ENCODE assay signal across 1 cellular context in the genomic region with DNA sequence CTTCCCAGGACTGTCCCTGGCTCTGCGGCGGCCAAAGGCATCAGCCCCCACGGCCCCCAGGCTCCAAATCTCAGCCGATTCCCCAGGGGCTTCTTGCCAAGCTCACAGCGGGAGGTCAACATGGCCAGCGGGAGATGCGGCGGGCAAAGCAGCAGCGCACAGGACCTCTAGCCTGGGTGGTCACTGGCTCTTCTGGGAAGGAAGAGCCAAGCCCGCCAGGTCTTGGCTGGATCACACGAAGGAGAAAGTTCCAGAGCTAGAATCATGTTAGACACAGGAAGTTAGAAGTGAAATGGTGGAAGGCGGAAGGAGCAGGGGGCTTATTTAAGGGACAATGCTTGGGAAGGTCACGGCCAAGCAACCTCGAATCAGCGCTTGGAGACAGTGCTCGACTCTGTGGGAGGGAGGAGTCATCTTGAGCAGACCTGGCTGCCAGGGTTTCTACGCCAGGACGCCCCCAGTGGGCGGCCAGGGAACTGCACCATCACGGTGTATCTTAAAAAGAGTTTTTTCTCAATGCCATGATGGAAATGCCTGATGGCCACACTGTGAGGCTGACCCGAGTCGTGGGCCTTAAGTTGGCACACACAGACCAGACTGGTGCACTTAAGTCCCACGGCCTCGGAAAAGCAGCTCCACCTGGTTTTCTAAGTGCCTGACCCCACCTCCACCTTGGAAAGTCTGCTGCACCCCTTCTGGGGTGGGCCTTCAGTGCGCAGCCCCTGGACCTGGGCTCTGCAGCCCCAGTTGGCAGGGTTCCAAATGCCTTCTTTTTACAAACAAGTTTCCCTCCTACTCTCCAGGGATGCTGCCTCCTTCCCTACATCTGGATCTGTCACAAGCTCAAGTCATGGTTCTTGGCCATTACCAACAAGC.
TF ChIP-seq lines count a peak whose summit lies in the region.

No MANE protein-coding gene starts in this region.

TF ChIP-seq in K562, 482 proteins besides CTCF, POLR2A, EP300 and RAD21 (continued from another document and continues in another):
- TF ChIP-seq JUN (IDR thresholded peaks at IDR 0.05; ENCODE audit: borderline replicate concordance, low read depth, low read length) (no peak), JUN (CRISPR knock-in tag; IDR thresholded peaks at IDR 0.05; ENCODE audit: borderline replicate concordance) (peak; percentile 17; the same call in 1 of the 2 replicates), STAG1 (CRISPR knock-in tag; IDR thresholded peaks at IDR 0.05; ENCODE audit: borderline replicate concordance) (peak; percentile 26; the same call in 1 of the 2 replicates), HDGF (IDR thresholded peaks at IDR 0.05) (0 out of 2 replicates have a peak, but pooled peaks have one; percentile 31), MAFK (IDR thresholded peaks at IDR 0.05; ENCODE audit: low read length) (peak; percentile 31; the same call in 1 of the 2 replicates), ZBTB1 (CRISPR knock-in tag; IDR thresholded peaks at IDR 0.05; ENCODE audit: borderline replicate concordance, low read depth) (no peak), CBFA2T3 (IDR thresholded peaks at IDR 0.05) (no peak), RBM25 (IDR thresholded peaks at IDR 0.05; ENCODE audit: low read depth, low read length, severe bottlenecking) (no peak), PREB (CRISPR knock-in tag; IDR thresholded peaks at IDR 0.05) (no peak), MXI1 (IDR thresholded peaks at IDR 0.05; ENCODE audit: low read depth, low read length) (no peak), MEF2D (tag; conservative IDR thresholded peaks at IDR 0.05; ENCODE audit: low read depth) (no peak), MAZ (CRISPR knock-in tag; conservative IDR thresholded peaks at IDR 0.05 in 1 of 2, IDR thresholded peaks at IDR 0.05 in 1 of 2) (peak in 1 of 2 experiments; percentile 47; a peak in 1 of 4 replicates), SRSF7 (optimal IDR thresholded peaks at IDR 0.05; ENCODE audit: low read depth, low read length) (no peak), CUX1 (CRISPR knock-in tag; IDR thresholded peaks at IDR 0.05) (no peak), HNRNPLL (IDR thresholded peaks at IDR 0.05; ENCODE audit: low read depth, low read length, poor library complexity, severe bottlenecking) (no peak), PRPF4 (IDR thresholded peaks at IDR 0.05; ENCODE audit: insufficient read depth, low read depth, low read length, poor library complexity, severe bottlenecking) (no peak), ATF7 (IDR thresholded peaks at IDR 0.05) (peak; percentile 37; the same call in 1 of the 2 replicates), TBP (optimal IDR thresholded peaks at IDR 0.05; ENCODE audit: low read depth, low read length) (no peak), ZNF316 (IDR thresholded peaks at IDR 0.05) (no peak), ZNF398 (CRISPR knock-in tag; IDR thresholded peaks at IDR 0.05) (no peak), ZBTB5 (IDR thresholded peaks at IDR 0.05) (no peak), XRCC4 (IDR thresholded peaks at IDR 0.05; ENCODE audit: extremely low read depth, insufficient read depth, insufficient read length) (no peak), ZNF57 (CRISPR knock-in tag; IDR thresholded peaks at IDR 0.05) (no peak), ZNF133 (CRISPR knock-in tag; IDR thresholded peaks at IDR 0.05) (no peak), SRSF9 (IDR thresholded peaks at IDR 0.05; ENCODE audit: borderline replicate concordance, low read depth, low read length) (no peak), NFE2 (IDR thresholded peaks at IDR 0.05; ENCODE audit: low read depth) (peak; percentile 65), CREBBP (IDR thresholded peaks at IDR 0.05; ENCODE audit: low read depth, low read length) (no peak), ESRRA (IDR thresholded peaks at IDR 0.05; ENCODE audit: borderline replicate concordance, low read depth) (peak; percentile 41; the same call in 1 of the 2 replicates)
- TF ChIP-seq, protein P1, sequence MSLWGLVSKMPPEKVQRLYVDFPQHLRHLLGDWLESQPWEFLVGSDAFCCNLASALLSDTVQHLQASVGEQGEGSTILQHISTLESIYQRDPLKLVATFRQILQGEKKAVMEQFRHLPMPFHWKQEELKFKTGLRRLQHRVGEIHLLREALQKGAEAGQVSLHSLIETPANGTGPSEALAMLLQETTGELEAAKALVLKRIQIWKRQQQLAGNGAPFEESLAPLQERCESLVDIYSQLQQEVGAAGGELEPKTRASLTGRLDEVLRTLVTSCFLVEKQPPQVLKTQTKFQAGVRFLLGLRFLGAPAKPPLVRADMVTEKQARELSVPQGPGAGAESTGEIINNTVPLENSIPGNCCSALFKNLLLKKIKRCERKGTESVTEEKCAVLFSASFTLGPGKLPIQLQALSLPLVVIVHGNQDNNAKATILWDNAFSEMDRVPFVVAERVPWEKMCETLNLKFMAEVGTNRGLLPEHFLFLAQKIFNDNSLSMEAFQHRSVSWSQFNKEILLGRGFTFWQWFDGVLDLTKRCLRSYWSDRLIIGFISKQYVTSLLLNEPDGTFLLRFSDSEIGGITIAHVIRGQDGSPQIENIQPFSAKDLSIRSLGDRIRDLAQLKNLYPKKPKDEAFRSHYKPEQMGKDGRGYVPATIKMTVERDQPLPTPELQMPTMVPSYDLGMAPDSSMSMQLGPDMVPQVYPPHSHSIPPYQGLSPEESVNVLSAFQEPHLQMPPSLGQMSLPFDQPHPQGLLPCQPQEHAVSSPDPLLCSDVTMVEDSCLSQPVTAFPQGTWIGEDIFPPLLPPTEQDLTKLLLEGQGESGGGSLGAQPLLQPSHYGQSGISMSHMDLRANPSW (CRISPR knock-in tag; IDR thresholded peaks at IDR 0.05): peak; percentile 62; the same call in 1 of the 2 replicates
- TF ChIP-seq, protein P2, sequence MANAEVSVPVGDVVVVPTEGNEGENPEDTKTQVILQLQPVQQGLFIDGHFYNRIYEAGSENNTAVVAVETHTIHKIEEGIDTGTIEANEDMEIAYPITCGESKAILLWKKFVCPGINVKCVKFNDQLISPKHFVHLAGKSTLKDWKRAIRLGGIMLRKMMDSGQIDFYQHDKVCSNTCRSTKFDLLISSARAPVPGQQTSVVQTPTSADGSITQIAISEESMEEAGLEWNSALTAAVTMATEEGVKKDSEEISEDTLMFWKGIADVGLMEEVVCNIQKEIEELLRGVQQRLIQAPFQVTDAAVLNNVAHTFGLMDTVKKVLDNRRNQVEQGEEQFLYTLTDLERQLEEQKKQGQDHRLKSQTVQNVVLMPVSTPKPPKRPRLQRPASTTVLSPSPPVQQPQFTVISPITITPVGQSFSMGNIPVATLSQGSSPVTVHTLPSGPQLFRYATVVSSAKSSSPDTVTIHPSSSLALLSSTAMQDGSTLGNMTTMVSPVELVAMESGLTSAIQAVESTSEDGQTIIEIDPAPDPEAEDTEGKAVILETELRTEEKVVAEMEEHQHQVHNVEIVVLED (CRISPR knock-in tag; IDR thresholded peaks at IDR 0.05): no peak
- TF ChIP-seq, protein P3, sequence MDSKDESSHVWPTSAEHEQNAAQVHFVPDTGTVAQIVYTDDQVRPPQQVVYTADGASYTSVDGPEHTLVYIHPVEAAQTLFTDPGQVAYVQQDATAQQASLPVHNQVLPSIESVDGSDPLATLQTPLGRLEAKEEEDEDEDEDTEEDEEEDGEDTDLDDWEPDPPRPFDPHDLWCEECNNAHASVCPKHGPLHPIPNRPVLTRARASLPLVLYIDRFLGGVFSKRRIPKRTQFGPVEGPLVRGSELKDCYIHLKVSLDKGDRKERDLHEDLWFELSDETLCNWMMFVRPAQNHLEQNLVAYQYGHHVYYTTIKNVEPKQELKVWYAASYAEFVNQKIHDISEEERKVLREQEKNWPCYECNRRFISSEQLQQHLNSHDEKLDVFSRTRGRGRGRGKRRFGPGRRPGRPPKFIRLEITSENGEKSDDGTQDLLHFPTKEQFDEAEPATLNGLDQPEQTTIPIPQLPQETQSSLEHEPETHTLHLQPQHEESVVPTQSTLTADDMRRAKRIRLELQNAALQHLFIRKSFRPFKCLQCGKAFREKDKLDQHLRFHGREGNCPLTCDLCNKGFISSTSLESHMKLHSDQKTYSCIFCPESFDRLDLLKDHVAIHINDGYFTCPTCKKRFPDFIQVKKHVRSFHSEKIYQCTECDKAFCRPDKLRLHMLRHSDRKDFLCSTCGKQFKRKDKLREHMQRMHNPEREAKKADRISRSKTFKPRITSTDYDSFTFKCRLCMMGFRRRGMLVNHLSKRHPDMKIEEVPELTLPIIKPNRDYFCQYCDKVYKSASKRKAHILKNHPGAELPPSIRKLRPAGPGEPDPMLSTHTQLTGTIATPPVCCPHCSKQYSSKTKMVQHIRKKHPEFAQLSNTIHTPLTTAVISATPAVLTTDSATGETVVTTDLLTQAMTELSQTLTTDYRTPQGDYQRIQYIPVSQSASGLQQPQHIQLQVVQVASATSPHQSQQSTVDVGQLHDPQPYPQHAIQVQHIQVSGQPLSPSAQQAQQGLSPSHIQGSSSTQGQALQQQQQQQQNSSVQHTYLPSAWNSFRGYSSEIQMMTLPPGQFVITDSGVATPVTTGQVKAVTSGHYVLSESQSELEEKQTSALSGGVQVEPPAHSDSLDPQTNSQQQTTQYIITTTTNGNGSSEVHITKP (IDR thresholded peaks at IDR 0.05; ENCODE audit: partially characterized antibody): no peak
